Comparison of ENCODE assay signal across 33 cellular contexts in genomic region chr12:80517655-80518054, GRCh38.
"Had no signal": no experiment of that assay in that cellular context is flagged by ENCODE, and none has a peak within 500 bp of the region (broad histone marks: within the 10 kb centered on the region; RNA-seq: fewer than 3 reads in every experiment).

No MANE protein-coding gene starts in this region.

- FAIRE-seq: astrocyte, bronchial epithelial cell, colon had no signal

- ATAC-seq: activated naive CD4-positive, alpha-beta T cell treated with anti-CD3 and anti-CD28 coated beads, Interleukin-2, amount 50 U/mL, for 72 hours; activated naive CD8-positive, alpha-beta T cell treated with anti-CD3 and anti-CD28 coated beads, Interleukin-2, amount 50 U/mL, for 24 hours; activated T-cell treated with anti-CD3 and anti-CD28 coated beads, Interleukin-2, amount 50 U/mL, for 4 hours; activated T-cell treated with anti-CD3 and anti-CD28 coated beads, Interleukin-2, amount 50 U/mL, for 72 hours; activated T-helper 17 cell treated with anti-CD3 and anti-CD28 coated beads, Interleukin-2, amount 50 U/mL, for 72 hours; body of pancreas had no signal

- H3K27ac ChIP-seq: adrenal gland, ascending aorta, body of pancreas, brain microvascular endothelial cell, breast epithelium, cardiac muscle cell had no signal

- H3K4me1 ChIP-seq: adrenal gland, ascending aorta, body of pancreas, breast epithelium had no signal

- DNase-seq: activated effector memory CD4-positive, alpha-beta T cell treated with anti-CD3 and anti-CD28 coated beads, Interleukin-2, amount 50 U/mL, for 16 hours; activated effector memory CD4-positive, alpha-beta T cell treated with Interleukin-2 at 50 U/mL for 16 hours; activated gamma-delta T cell; activated gamma-delta T cell treated with Interleukin-2 at 50 U/mL for 16 hours; activated naive CD4-positive, alpha-beta T cell; activated naive CD4-positive, alpha-beta T cell treated with anti-CD3 and anti-CD28 coated beads for 36 hours; activated naive CD4-positive, alpha-beta T cell treated with anti-CD3 and anti-CD28 coated beads, Interleukin-2, amount 10 ng/mL, durations not matched to agents 7 days and 5 days; activated naive CD4-positive, alpha-beta T cell treated with anti-CD3 and anti-CD28 coated beads, Interleukin-2, amount 50 U/mL, for 16 hours; activated naive CD4-positive, alpha-beta T cell treated with Interleukin-2 at 50 U/mL for 16 hours; activated naive CD8-positive, alpha-beta T cell treated with anti-CD3 and anti-CD28 coated beads for 36 hours; activated naive CD8-positive, alpha-beta T cell treated with anti-CD3 and anti-CD28 coated beads, Interleukin-2, amount 10 ng/mL, durations not matched to agents 7 days and 5 days; activated naive CD8-positive, alpha-beta T cell treated with anti-CD3 and anti-CD28 coated beads, Interleukin-2, amount 50 U/mL, for 24 hours; activated T-cell treated with anti-CD3 and anti-CD28 coated beads, Interleukin-2, amount 50 U/mL, for 4 hours; activated T-cell treated with anti-CD3 and anti-CD28 coated beads, Interleukin-2, amount 50 U/mL, for 48 hours; activated T-cell treated with anti-CD3 and anti-CD28 coated beads, Interleukin-2, amount 50 U/mL, for 72 hours; amniotic stem cell; amygdala; anterior cingulate cortex; aorta; body of pancreas; brain microvascular endothelial cell; caudate nucleus; central memory CD4-positive, alpha-beta T cell; cerebellar nuclear complex had no signal

- H3K27me3 ChIP-seq: adrenal gland, ascending aorta, body of pancreas, brain microvascular endothelial cell, breast epithelium, cardiac muscle cell had no signal

- H3K9me3 ChIP-seq: adrenal gland, ascending aorta had no signal

- H3K4me3 ChIP-seq: adrenal gland, ascending aorta, body of pancreas, breast epithelium, cardiac muscle cell had no signal

- H3K36me3 ChIP-seq: adrenal gland, ascending aorta, brain microvascular endothelial cell, breast epithelium, cardiac muscle cell had no signal
